Comparison of ENCODE assay signal across 12 cellular contexts in genomic region chr18:9802774-9803697, GRCh38.
DNase-seq lines count a peak whose midpoint lies in the region; ATAC-seq and TF ChIP-seq lines count a peak whose summit lies in the region.
"Had no signal": no experiment of that assay in that cellular context is flagged by ENCODE, and none has a peak within 500 bp of the region (broad histone marks: within the 10 kb centered on the region; RNA-seq: fewer than 3 reads in every experiment).

No MANE protein-coding gene starts in this region.

- peaks cover 3 to 9% (median 8%) of the 10 kb centered on the region in 5 experiments for H3K9me3 Mint-ChIP-seq in brain
- H3K9me3 Mint-ChIP-seq in activated naive CD4-positive, alpha-beta T cell treated with anti-CD3 and anti-CD28 coated beads, Interleukin-2, amount 10 ng/mL, durations not matched to agents 7 days and 5 days: no peaks in the 10 kb centered on the region
- H3K9me3 Mint-ChIP-seq: natural killer cell had no signal

- H3K27me3 ChIP-seq in lung (ENCODE audit: control insufficient read depth, insufficient read depth) (no peaks in the 10 kb centered on the region), tibial nerve (no peaks in the 10 kb centered on the region)

- no peak for TF ChIP-seq EP300 in tibial nerve (IDR thresholded peaks at IDR 0.05)

- H3K4me1 ChIP-seq in lung (ENCODE audit: control insufficient read depth in 2 of 2, insufficient read depth in 2 of 2, low read length in 2 of 2): peaks cover 7% of the 10 kb centered on the region in 2 donors
- peaks cover 0 to 54% (median 44%) of the 10 kb centered on the region in 4 donors for H3K4me1 ChIP-seq in tibial nerve

- H3K4me3 Mint-ChIP-seq in brain: peak overlapping the region in 2 of 5 experiments; percentile 37 to 59
- no peak overlapping the region for H3K4me3 Mint-ChIP-seq in activated naive CD4-positive, alpha-beta T cell treated with anti-CD3 and anti-CD28 coated beads, Interleukin-2, amount 10 ng/mL, durations not matched to agents 7 days and 5 days
- H3K4me3 Mint-ChIP-seq: natural killer cell had no signal

- H3K9me3 ChIP-seq in lung (ENCODE audit: control insufficient read depth in 2 of 2, insufficient read depth in 1 of 2, low read length in 1 of 2) (no peaks in the 10 kb centered on the region), tibial nerve (no peaks in the 10 kb centered on the region)

- TF ChIP-seq CTCF in brain (conservative IDR thresholded peaks at IDR 0.05): no peak
- no peak for TF ChIP-seq CTCF in lung (IDR thresholded peaks at IDR 0.05; ENCODE audit: control extremely low read depth, extremely low read depth)
- TF ChIP-seq CTCF in tibial nerve (IDR thresholded peaks at IDR 0.05): no peak

- TF ChIP-seq POLR2A in tibial nerve (IDR thresholded peaks at IDR 0.05): no peak

- H3K27ac ChIP-seq in lung (ENCODE audit: low read depth in 1 of 2, low read length in 1 of 2) (peak overlapping the region in 1 of 2 donors; percentile 21), tibial nerve (peak overlapping the region in 3 of 4 donors; percentile 40 to 87 (median 76))

- peaks cover 3% of the 10 kb centered on the region for H3K27me3 Mint-ChIP-seq in brain
- H3K27me3 Mint-ChIP-seq in activated naive CD4-positive, alpha-beta T cell treated with anti-CD3 and anti-CD28 coated beads, Interleukin-2, amount 10 ng/mL, durations not matched to agents 7 days and 5 days: peaks cover 11% of the 10 kb centered on the region

- H3K36me3 Mint-ChIP-seq in brain: peaks cover 11% of the 10 kb centered on the region
- H3K36me3 Mint-ChIP-seq in activated naive CD4-positive, alpha-beta T cell treated with anti-CD3 and anti-CD28 coated beads, Interleukin-2, amount 10 ng/mL, durations not matched to agents 7 days and 5 days: no peaks in the 10 kb centered on the region
- H3K36me3 Mint-ChIP-seq: natural killer cell had no signal

- H3K36me3 ChIP-seq in lung (ENCODE audit: control insufficient read depth in 2 of 2, insufficient read depth in 2 of 2, low read length in 2 of 2) (no peaks in the 10 kb centered on the region), tibial nerve (no peaks in the 10 kb centered on the region)

- DNase-seq in NCI-H1417 (lab: John Stamatoyannopoulos, UW) (peak in 2 of 3 experiments; percentile 21 to 70), NCI-H1417 treated with DMSO at 0.1 percent for 48 hours (lab: John Stamatoyannopoulos, UW) (no peak), lung (ENCODE audit: low spot score) (no peak), tibial nerve (ENCODE audit: low spot score in 2 of 2) (no peak), amygdala (lab: John Stamatoyannopoulos, UW) (no peak), NCI-H748 (lab: John Stamatoyannopoulos, UW; ENCODE audit: unreplicated experiment) (no peak)
- DNase-seq in activated naive CD4-positive, alpha-beta T cell treated with anti-CD3 and anti-CD28 coated beads, Interleukin-2, amount 10 ng/mL, durations not matched to agents 7 days and 5 days: no peak
- DNase-seq: DMS79, natural killer cell, NCI-H187, T-helper 9 cell had no signal

- H3K4me1 Mint-ChIP-seq in brain: peaks cover 43% of the 10 kb centered on the region
- no peaks in the 10 kb centered on the region for H3K4me1 Mint-ChIP-seq in activated naive CD4-positive, alpha-beta T cell treated with anti-CD3 and anti-CD28 coated beads, Interleukin-2, amount 10 ng/mL, durations not matched to agents 7 days and 5 days
- H3K4me1 Mint-ChIP-seq: natural killer cell had no signal

- peak; percentile 21 for ATAC-seq in lung (ENCODE audit: insufficient read depth, low FRiP score)
- ATAC-seq: natural killer cell had no signal

- H3K27ac Mint-ChIP-seq in brain: peak overlapping the region in 3 of 5 experiments; percentile 71 to 84 (median 82)
- no peak overlapping the region for H3K27ac Mint-ChIP-seq in activated naive CD4-positive, alpha-beta T cell treated with anti-CD3 and anti-CD28 coated beads, Interleukin-2, amount 10 ng/mL, durations not matched to agents 7 days and 5 days
- H3K27ac Mint-ChIP-seq: natural killer cell had no signal

- CTCF ChIA-PET in activated naive CD4-positive, alpha-beta T cell treated with anti-CD3 and anti-CD28 coated beads, Interleukin-2, amount 10 ng/mL, durations not matched to agents 7 days and 5 days (lab: Charles Lee): no interaction called here

- no peak overlapping the region for H3K4me3 ChIP-seq in lung
- H3K4me3 ChIP-seq in tibial nerve: no peak overlapping the region

- 75 to 80% methylated on average over 6 of the region's 6 CpGs for WGBS in lung, 2 donors
- WGBS in tibial nerve, 2 donors: 25 to 36% methylated on average over 6 of the region's 6 CpGs

Comparison
In these comparisons a context has a peak if more than half of its experiments do, and no peak if none do; other contexts are left out.
1. DNase-seq: peak in NCI-H1417 (2 of 3); none in NCI-H1417 treated with DMSO at 0.1 percent for 48 hours (single experiment), lung (single experiment), tibial nerve (0 of 2), activated naive CD4-positive, alpha-beta T cell treated with anti-CD3 and anti-CD28 coated beads, Interleukin-2, amount 10 ng/mL, durations not matched to agents 7 days and 5 days (single experiment), amygdala (0 of 56) and NCI-H748 (single experiment).